ENCODE assay signal across 8 cellular contexts in the genomic region with DNA sequence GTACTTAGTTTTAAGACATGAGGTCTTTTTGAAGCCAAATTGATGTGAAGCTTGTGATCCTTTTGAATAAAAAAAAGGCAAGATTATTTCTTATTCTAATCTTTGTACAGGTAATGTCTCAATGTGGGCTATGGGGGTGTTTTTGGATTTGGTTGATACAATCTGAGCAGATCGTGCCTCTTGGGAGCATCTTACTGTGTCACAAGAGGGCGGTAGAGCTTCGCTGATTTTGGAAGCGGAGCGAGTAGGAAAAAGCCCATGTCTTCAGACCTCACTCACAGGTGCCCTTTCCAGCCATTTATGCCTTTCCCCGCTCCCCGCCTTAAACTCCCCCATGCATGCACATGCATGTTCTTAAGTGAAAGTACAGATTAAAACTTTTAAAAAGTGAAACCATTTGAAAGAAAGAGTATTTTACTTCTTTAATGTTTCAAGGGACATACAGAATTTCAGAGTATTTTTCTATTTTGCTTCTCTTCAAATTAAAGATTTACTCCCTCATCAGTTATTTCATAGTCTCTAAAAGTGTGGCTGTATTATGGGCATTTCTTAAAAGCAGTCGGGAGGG. TPM values are rescaled to one million over a fixed set of nuclear protein-coding genes. Genes with fewer than 3 reads are reported as not detected.
A peak's percentile ranks its signal among the peaks of the same experiment; 100 is the strongest.
DNase-seq lines count a peak whose midpoint lies in the region; ATAC-seq and TF ChIP-seq lines count a peak whose summit lies in the region.

No MANE protein-coding gene starts in this region.

- H3K9me3 ChIP-seq in trophoblast cell (ENCODE audit: insufficient read depth, low read depth, low read length), result no peaks in the 10 kb centered on the region

- no peaks in the 10 kb centered on the region for H3K79me2 ChIP-seq in trophoblast cell (ENCODE audit: control insufficient read depth, insufficient read depth, low read length, poor library complexity)

- H3K4me3 Mint-ChIP-seq in activated naive CD4-positive, alpha-beta T cell treated with anti-CD3 and anti-CD28 coated beads, Interleukin-2, amount 10 ng/mL, durations not matched to agents 7 days and 5 days, result no peak overlapping the region

- H3K36me3 ChIP-seq in trophoblast cell (ENCODE audit: control insufficient read depth in 1 of 2, insufficient read depth in 2 of 2, low read length in 2 of 2), result no peaks in the 10 kb centered on the region

- H4K91ac ChIP-seq in trophoblast cell (ENCODE audit: low read depth, low read length), result no peak overlapping the region

- no peak overlapping the region for H3K4me2 ChIP-seq in trophoblast cell (ENCODE audit: low read length)

- no peak overlapping the region for H3K14ac ChIP-seq in trophoblast cell (ENCODE audit: low read length)

- no peak overlapping the region for H2BK120ac ChIP-seq in trophoblast cell (ENCODE audit: insufficient read depth, low read length, poor library complexity)

- H3K27me3 ChIP-seq in trophoblast cell (ENCODE audit: insufficient read depth, low read length), result no peaks in the 10 kb centered on the region

- H3K36me3 Mint-ChIP-seq in activated naive CD4-positive, alpha-beta T cell treated with anti-CD3 and anti-CD28 coated beads, Interleukin-2, amount 10 ng/mL, durations not matched to agents 7 days and 5 days, result no peaks in the 10 kb centered on the region

- H4K8ac ChIP-seq in trophoblast cell (ENCODE audit: low read depth, low read length), result no peak overlapping the region

- peak; percentile 81 for ATAC-seq in GM19035 (IDR thresholded peaks at IDR 0.05; ENCODE audit: unreplicated experiment)
- ATAC-seq in HG03521 (IDR thresholded peaks at IDR 0.05; ENCODE audit: unreplicated experiment), result no peak

- H3K79me1 ChIP-seq in trophoblast cell (ENCODE audit: low read length), result peaks cover 4% of the 10 kb centered on the region

- H2BK12ac ChIP-seq in trophoblast cell (ENCODE audit: low read length), result no peak overlapping the region

- no peak overlapping the region for H3K23ac ChIP-seq in trophoblast cell (ENCODE audit: low read length)

- H4K12ac ChIP-seq in trophoblast cell (ENCODE audit: low read depth, low read length), result no peak overlapping the region

- H3K27ac Mint-ChIP-seq in activated naive CD4-positive, alpha-beta T cell treated with anti-CD3 and anti-CD28 coated beads, Interleukin-2, amount 10 ng/mL, durations not matched to agents 7 days and 5 days, result no peak overlapping the region

- no peaks in the 10 kb centered on the region for H3K4me1 Mint-ChIP-seq in activated naive CD4-positive, alpha-beta T cell treated with anti-CD3 and anti-CD28 coated beads, Interleukin-2, amount 10 ng/mL, durations not matched to agents 7 days and 5 days

- H3K4me3 ChIP-seq in LNCaP clone FGC (ENCODE audit: low read depth, low read length), result no peak overlapping the region
- H3K4me3 ChIP-seq in trophoblast cell (ENCODE audit: low read depth, low read length), result no peak overlapping the region

- no peak overlapping the region for H2AK5ac ChIP-seq in trophoblast cell (ENCODE audit: low read length)

- H3K27ac ChIP-seq in trophoblast cell (ENCODE audit: low read depth, low read length), result no peak overlapping the region

- H3K27me3 Mint-ChIP-seq in activated naive CD4-positive, alpha-beta T cell treated with anti-CD3 and anti-CD28 coated beads, Interleukin-2, amount 10 ng/mL, durations not matched to agents 7 days and 5 days, result peaks cover 30% of the 10 kb centered on the region

- CTCF ChIA-PET in activated naive CD4-positive, alpha-beta T cell treated with anti-CD3 and anti-CD28 coated beads, Interleukin-2, amount 10 ng/mL, durations not matched to agents 7 days and 5 days (lab: Charles Lee), result interaction anchor here (0.6 to 4.2 kb wide), 5 partner anchors 17 to 275 kb away, joined by 3 to 38 read pairs (median 3); partner anchors contain the start of gene PUS3

- H3K18ac ChIP-seq in trophoblast cell (ENCODE audit: low read length), result no peak overlapping the region

- no peak overlapping the region for H3K4ac ChIP-seq in trophoblast cell (ENCODE audit: low read depth, low read length)

- peaks cover 12 to 18% of the 10 kb centered on the region in 2 experiments for H3K4me1 ChIP-seq in trophoblast cell (ENCODE audit: control insufficient read depth in 1 of 2, insufficient read depth in 2 of 2, low read length in 2 of 2)

- no peak overlapping the region for H2AFZ ChIP-seq in trophoblast cell (ENCODE audit: insufficient read depth, low read length, poor library complexity)

- WGBS in trophoblast cell (ENCODE audit: extremely low coverage, insufficient coverage, insufficient read length), result no CpG with 5 or more reads among the region's 8 CpGs

- no peaks in the 10 kb centered on the region for H3K9me3 Mint-ChIP-seq in activated naive CD4-positive, alpha-beta T cell treated with anti-CD3 and anti-CD28 coated beads, Interleukin-2, amount 10 ng/mL, durations not matched to agents 7 days and 5 days

- no peak overlapping the region for H2BK5ac ChIP-seq in trophoblast cell (ENCODE audit: low read depth, low read length, poor library complexity)

- DNase-seq in AG08396 (ENCODE audit: low spot score) (peak; percentile 73), LNCaP clone FGC (ENCODE audit: low read depth) (peak; percentile 47), RKO (ENCODE audit: low spot score) (peak; percentile 76), glomerular endothelial cell (ENCODE audit: extremely low read depth, low read depth, low spot score) (peak; percentile 33), trophoblast cell (peak; percentile 60 to 89)
- DNase-seq in activated naive CD4-positive, alpha-beta T cell treated with anti-CD3 and anti-CD28 coated beads, Interleukin-2, amount 10 ng/mL, durations not matched to agents 7 days and 5 days, result peak; percentile 74

- no peak overlapping the region for H3K9ac ChIP-seq in trophoblast cell (ENCODE audit: low read length)

- peak; percentile 91 for TF ChIP-seq CTCF in LNCaP clone FGC (IDR thresholded peaks at IDR 0.05; ENCODE audit: control insufficient read depth, extremely low read depth, insufficient read depth)

RNA-seq across cellular contexts. Expression of gene DDX25, which starts 18.8 kb away (rescaled TPM):
- not detected in 2 replicates for total RNA-seq in glomerular endothelial cell
- 0.47 and 0.89 TPM in 2 replicates for polyA plus RNA-seq in trophoblast cell (2013)

RNA-seq across cellular contexts. Expression of gene PUS3, which starts 20.1 kb away (rescaled TPM):
- total RNA-seq in glomerular endothelial cell, result 7.5 and 11.4 TPM in 2 replicates
- 22.2 and 24.9 TPM in 2 replicates for polyA plus RNA-seq in trophoblast cell (2013)

RNA-seq across cellular contexts. Expression of gene VSIG10L2, which starts 22.7 kb away (rescaled TPM):
- not detected in 2 replicates for total RNA-seq in glomerular endothelial cell
- not detected in 2 replicates for polyA plus RNA-seq in trophoblast cell (2013)

RNA-seq across cellular contexts. Expression of gene HYLS1, which starts 35.6 kb away (rescaled TPM):
- 7.5 and 8.9 TPM in 2 replicates for total RNA-seq in glomerular endothelial cell
- polyA plus RNA-seq in trophoblast cell (2013), result 3.7 TPM in 2 replicates
